In the genomic region with DNA sequence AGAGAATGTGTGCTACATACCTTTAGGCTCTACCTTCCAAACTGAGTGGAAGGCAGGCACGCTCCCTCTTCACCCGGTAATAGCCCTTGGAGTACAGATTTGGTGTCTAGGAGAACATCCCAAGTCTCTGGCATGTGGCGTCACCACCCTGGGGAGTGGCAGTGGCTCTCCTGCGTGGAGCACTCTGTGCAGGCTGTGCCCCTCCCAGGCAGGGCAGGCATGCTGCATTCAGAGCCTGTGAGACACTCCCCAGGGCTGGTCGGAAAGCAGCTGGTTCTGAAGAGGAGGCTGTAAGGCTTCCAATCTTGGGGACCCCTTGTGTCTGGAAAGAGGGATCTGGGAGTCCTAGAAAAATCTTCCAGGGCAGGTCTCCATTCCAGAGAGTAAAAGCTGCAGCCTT, we compare ENCODE assay signal across 26 cellular contexts.
DNase-seq lines count a peak whose midpoint lies in the region; ATAC-seq, FAIRE-seq and TF ChIP-seq lines count a peak whose summit lies in the region.
"Had no signal": no experiment of that assay in that cellular context is flagged by ENCODE, and none has a peak within 500 bp of the region (broad histone marks: within the 10 kb centered on the region; RNA-seq: fewer than 3 reads in every experiment).

No MANE protein-coding gene starts in this region.

- H3K36me3 ChIP-seq in Peyer's patch (no peaks in the 10 kb centered on the region), left lung (no peaks in the 10 kb centered on the region), small intestine (ENCODE audit: control insufficient read depth in 2 of 2, insufficient read depth in 2 of 2, low read length in 2 of 2) (no peaks in the 10 kb centered on the region)
- H3K36me3 ChIP-seq: SJSA1 had no signal

- intact Hi-C loops in left lung (cut with DNase I), result no loop called here

- WGBS in small intestine, 3 donors, result 27 to 62% (median 40%) methylated on average over 5 of the region's 5 CpGs

- H3K4me3 ChIP-seq in Peyer's patch (no peak overlapping the region), left lung (no peak overlapping the region), small intestine (ENCODE audit: low read depth in 1 of 2, low read length in 2 of 2) (no peak overlapping the region)
- H3K4me3 ChIP-seq: SJSA1 had no signal

- no peak for FAIRE-seq in small intestine (lab: Jason Lieb, UNC)
- FAIRE-seq: A204.1 had no signal

- TF ChIP-seq CTCF in Peyer's patch (IDR thresholded peaks at IDR 0.05) (no peak), left lung (IDR thresholded peaks at IDR 0.05) (no peak)

- ATAC-seq in left lung (peak; percentile 36), HG02763 (IDR thresholded peaks at IDR 0.05; ENCODE audit: unreplicated experiment) (no peak)
- ATAC-seq: Panc1 had no signal

- H3K27me3 ChIP-seq in Peyer's patch, result no peaks in the 10 kb centered on the region
- H3K27me3 ChIP-seq in left lung, result no peaks in the 10 kb centered on the region
- no peaks in the 10 kb centered on the region for H3K27me3 ChIP-seq in small intestine (ENCODE audit: control insufficient read depth in 2 of 2, insufficient read depth in 2 of 2, low read length in 2 of 2)
- H3K27me3 ChIP-seq: SJSA1 had no signal

- H3K27ac ChIP-seq in Peyer's patch, result peak overlapping the region in 3 of 4 donors; percentile 46 to 82 (median 56)
- no peak overlapping the region for H3K27ac ChIP-seq in left lung
- no peak overlapping the region for H3K27ac ChIP-seq in small intestine (ENCODE audit: low read depth in 1 of 2, low read length in 1 of 2)
- H3K27ac ChIP-seq: C4-2B, KMS-11, SJSA1 had no signal

- peaks cover 0 to 7% (median 0%) of the 10 kb centered on the region in 4 donors for H3K4me1 ChIP-seq in Peyer's patch
- H3K4me1 ChIP-seq in left lung, result no peaks in the 10 kb centered on the region
- peaks cover 0 to 6% of the 10 kb centered on the region in 2 donors for H3K4me1 ChIP-seq in small intestine (ENCODE audit: control insufficient read depth in 2 of 2, insufficient read depth in 1 of 2, low read depth in 1 of 2, low read length in 1 of 2)
- H3K4me1 ChIP-seq: SJSA1 had no signal

- DNase-seq in HT-29 (ENCODE audit: low spot score) (peak; percentile 48), Peyer's patch (peak in 2 of 3 donors; percentile 83 to 87), left lung (no peak), small intestine (peak; percentile 85), NCI-H2107 (lab: John Stamatoyannopoulos, UW) (no peak)
- DNase-seq in activated CD4-positive, alpha-beta T cell treated with anti-CD3 and anti-CD28 coated beads, Interleukin-2, amount 50 U/mL, for 4 hours, result no peak
- DNase-seq: Calu3; CD8-positive, alpha-beta memory T cell; DMS53; GDM1; GOT3; HCEC 1CT; IMR-90; NCI-H1105; NCI-H146; NCI-H2029; NCI-H226; NCI-H510A treated with DMSO at 0.1 percent for 48 hours; NCI-H748 treated with DMSO at 0.1 percent for 48 hours; NK-92 treated with Interleukin-12 subunit alpha and Interleukin-12 subunit beta, amount 100 ng/mL, for 24 hours had no signal

- H3K9me3 ChIP-seq in Peyer's patch (no peaks in the 10 kb centered on the region), left lung (no peaks in the 10 kb centered on the region), small intestine (ENCODE audit: control insufficient read depth, low read depth) (no peaks in the 10 kb centered on the region)
- H3K9me3 ChIP-seq: SJSA1 had no signal

- peak in 1 of 2 donors; percentile 57 for TF ChIP-seq POLR2A in Peyer's patch (IDR thresholded peaks at IDR 0.05)

Comparison
In these comparisons a context has a peak if more than half of its experiments do, and no peak if none do; other contexts are left out.
1. DNase-seq: peak in HT-29 (single experiment), Peyer's patch (2 of 3) and small intestine (single experiment); none in left lung (0 of 2), activated CD4-positive, alpha-beta T cell treated with anti-CD3 and anti-CD28 coated beads, Interleukin-2, amount 50 U/mL, for 4 hours (0 of 2) and NCI-H2107 (single experiment).
2. H3K27ac ChIP-seq: peak in Peyer's patch (3 of 4); none in left lung (0 of 2) and small intestine (0 of 2).